In genomic region chr15:99435761-99436346, GRCh38 we compare ENCODE assay signal across 10 cellular contexts.
DNase-seq lines count a peak whose midpoint lies in the region; ATAC-seq and TF ChIP-seq lines count a peak whose summit lies in the region.
"Had no signal": no experiment of that assay in that cellular context is flagged by ENCODE, and none has a peak within 500 bp of the region (broad histone marks: within the 10 kb centered on the region; RNA-seq: fewer than 3 reads in every experiment).

No MANE protein-coding gene starts in this region.

- no peaks in the 10 kb centered on the region for H3K36me3 ChIP-seq in subcutaneous abdominal adipose tissue (ENCODE audit: control insufficient read depth in 5 of 5, insufficient read depth in 5 of 5, low read length in 5 of 5)

- peak; percentile 3 for DNase-seq in activated T-cell treated with anti-CD3 and anti-CD28 coated beads, Interleukin-2, amount 50 U/mL, for 1 hour
- no peak for DNase-seq in activated T-cell treated with anti-CD3 and anti-CD28 coated beads, Interleukin-2, amount 50 U/mL, for 4 hours
- DNase-seq in MCF 10A (ENCODE audit: unreplicated experiment) = no peak
- DNase-seq in memory B cell (ENCODE audit: low spot score in 2 of 2) = no peak
- DNase-seq in NCI-H2196 (lab: John Stamatoyannopoulos, UW; ENCODE audit: unreplicated experiment) = no peak
- DNase-seq in middle frontal gyrus (ENCODE audit: extremely low spot score, low spot score) = no peak
- DNase-seq: activated CD4-positive, alpha-beta T cell treated with anti-CD3 and anti-CD28 coated beads for 1 hour; stimulated activated CD4-positive, alpha-beta T cell treated with anti-CD3 and anti-CD28 coated beads, Interleukin-15, amount 100 ng/mL, for 24 hours had no signal

- TF ChIP-seq CTCF in MCF 10A (IDR thresholded peaks at IDR 0.05; ENCODE audit: unreplicated experiment) = no peak

- peak overlapping the region; percentile 10 for H3K27ac ChIP-seq in subcutaneous abdominal adipose tissue (ENCODE audit: low read depth, low read length)

- CTCF ChIA-PET in MCF 10A (lab: Yijun Ruan, JAX) = interaction anchor here (0.9 to 1.4 kb wide), 2 partner anchors 21 to 269 kb away, joined by 4 read pairs; no protein-coding TSS in a partner anchor

- ATAC-seq in activated T-cell treated with anti-CD3 and anti-CD28 coated beads, Interleukin-2, amount 50 U/mL, for 4 hours = no peak
- ATAC-seq in memory B cell (ENCODE audit: low read depth) (no peak), HG03045 (IDR thresholded peaks at IDR 0.05; ENCODE audit: unreplicated experiment) (no peak)

- intact Hi-C loops in MCF 10A (cut with micrococcal nuclease) = no loop called here

- H3K9ac ChIP-seq in subcutaneous abdominal adipose tissue (ENCODE audit: low read length in 5 of 5) = no peak overlapping the region

- no peak overlapping the region for H3K4me3 ChIP-seq in subcutaneous abdominal adipose tissue (ENCODE audit: low read depth in 1 of 5, low read length in 5 of 5)

- peaks cover 0 to 5% (median 0%) of the 10 kb centered on the region in 5 donors for H3K27me3 ChIP-seq in subcutaneous abdominal adipose tissue (ENCODE audit: control insufficient read depth in 5 of 5, insufficient read depth in 4 of 5, low read length in 5 of 5)

- peaks cover 4 to 69% (median 30%) of the 10 kb centered on the region in 5 donors for H3K4me1 ChIP-seq in subcutaneous abdominal adipose tissue (ENCODE audit: control insufficient read depth in 5 of 5, insufficient read depth in 5 of 5, low read length in 5 of 5)

- H3K4me3 Mint-ChIP-seq in activated T-cell treated with anti-CD3 and anti-CD28 coated beads, Interleukin-2, amount 50 U/mL, for 4 hours = no peak overlapping the region
- H3K4me3 Mint-ChIP-seq in MCF 10A (ENCODE audit: unreplicated experiment) = peak overlapping the region; percentile 64
- no peak overlapping the region for H3K4me3 Mint-ChIP-seq in memory B cell

- no peaks in the 10 kb centered on the region for H3K36me3 Mint-ChIP-seq in activated T-cell treated with anti-CD3 and anti-CD28 coated beads, Interleukin-2, amount 50 U/mL, for 4 hours (ENCODE audit: insufficient read depth)
- H3K36me3 Mint-ChIP-seq in MCF 10A (ENCODE audit: insufficient read depth, unreplicated experiment) (no peaks in the 10 kb centered on the region), memory B cell (no peaks in the 10 kb centered on the region)

- no peaks in the 10 kb centered on the region for H3K9me3 ChIP-seq in subcutaneous abdominal adipose tissue (ENCODE audit: control insufficient read depth in 5 of 5, low read length in 5 of 5)

- H3K9me3 Mint-ChIP-seq in activated T-cell treated with anti-CD3 and anti-CD28 coated beads, Interleukin-2, amount 50 U/mL, for 4 hours = no peaks in the 10 kb centered on the region
- H3K9me3 Mint-ChIP-seq in MCF 10A (ENCODE audit: unreplicated experiment) = no peaks in the 10 kb centered on the region
- no peaks in the 10 kb centered on the region for H3K9me3 Mint-ChIP-seq in memory B cell

- BruUV-seq in MCF 10A (replicated peaks; lab: Mats Ljungman, UMichigan) = no TSS peak

- H3K27me3 Mint-ChIP-seq in activated T-cell treated with anti-CD3 and anti-CD28 coated beads, Interleukin-2, amount 50 U/mL, for 4 hours (ENCODE audit: low read depth) = peaks cover 2% of the 10 kb centered on the region
- H3K27me3 Mint-ChIP-seq in MCF 10A (ENCODE audit: insufficient read depth, unreplicated experiment) (no peaks in the 10 kb centered on the region), memory B cell (no peaks in the 10 kb centered on the region)

- POLR2A ChIA-PET in MCF 10A (lab: Yijun Ruan, JAX) = interaction anchor here (0.7 to 2.5 kb wide), 5 partner anchors 9 to 131 kb away, joined by 3 to 12 read pairs (median 6); no protein-coding TSS in a partner anchor

- peaks cover 51% of the 10 kb centered on the region for H3K4me1 Mint-ChIP-seq in activated T-cell treated with anti-CD3 and anti-CD28 coated beads, Interleukin-2, amount 50 U/mL, for 4 hours (ENCODE audit: low read depth)
- H3K4me1 Mint-ChIP-seq in MCF 10A (ENCODE audit: insufficient read depth, unreplicated experiment) (peaks cover 23% of the 10 kb centered on the region), memory B cell (peaks cover 30% of the 10 kb centered on the region)

- H3K27ac Mint-ChIP-seq in MCF 10A (ENCODE audit: low read depth, unreplicated experiment) = peak overlapping the region; percentile 78
- H3K27ac Mint-ChIP-seq in memory B cell = peak overlapping the region; percentile 78
